In the genomic region with DNA sequence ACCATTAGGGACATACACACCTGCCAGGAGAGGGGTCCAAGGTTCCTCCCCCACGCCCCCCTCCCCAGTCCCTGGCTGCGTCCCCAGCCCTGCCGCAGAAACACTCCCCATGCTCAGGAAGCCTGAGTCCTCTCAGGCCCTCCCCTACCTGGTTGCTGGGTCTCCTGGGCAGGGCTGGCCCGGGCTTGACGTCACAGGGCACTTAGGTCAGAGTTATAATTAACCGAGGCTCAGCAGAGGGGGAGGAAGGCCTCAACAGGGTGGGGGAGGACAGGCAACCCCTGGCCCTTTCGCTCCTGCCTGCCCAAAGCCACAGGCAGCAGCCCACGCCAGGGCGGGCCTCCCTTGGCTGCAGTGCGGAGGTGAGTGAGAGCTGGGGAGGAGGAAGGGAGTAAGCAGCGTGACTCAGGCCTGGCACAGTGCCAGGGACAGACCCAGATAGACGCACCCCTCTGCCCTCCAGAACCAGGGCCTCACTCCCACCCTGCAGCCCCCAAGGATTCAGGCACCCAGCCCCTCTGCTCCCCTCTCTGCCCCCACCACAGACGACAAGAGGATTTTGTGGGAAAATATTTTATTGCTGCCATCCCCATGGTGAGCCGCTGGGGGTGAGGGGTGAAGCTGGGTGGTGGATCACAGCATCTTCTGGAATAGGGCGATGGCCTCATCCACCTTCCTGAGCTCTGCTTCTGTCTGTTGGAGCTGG, we compare ENCODE assay signal across 9 cellular contexts. TPM values are rescaled to one million over a fixed set of nuclear protein-coding genes. Genes with fewer than 3 reads are reported as not detected.
DNase-seq lines count a peak whose midpoint lies in the region; ATAC-seq and TF ChIP-seq lines count a peak whose summit lies in the region.
"Had no signal": no experiment of that assay in that cellular context is flagged by ENCODE, and none has a peak within 500 bp of the region (broad histone marks: within the 10 kb centered on the region; RNA-seq: fewer than 3 reads in every experiment).

A gene with protein sequence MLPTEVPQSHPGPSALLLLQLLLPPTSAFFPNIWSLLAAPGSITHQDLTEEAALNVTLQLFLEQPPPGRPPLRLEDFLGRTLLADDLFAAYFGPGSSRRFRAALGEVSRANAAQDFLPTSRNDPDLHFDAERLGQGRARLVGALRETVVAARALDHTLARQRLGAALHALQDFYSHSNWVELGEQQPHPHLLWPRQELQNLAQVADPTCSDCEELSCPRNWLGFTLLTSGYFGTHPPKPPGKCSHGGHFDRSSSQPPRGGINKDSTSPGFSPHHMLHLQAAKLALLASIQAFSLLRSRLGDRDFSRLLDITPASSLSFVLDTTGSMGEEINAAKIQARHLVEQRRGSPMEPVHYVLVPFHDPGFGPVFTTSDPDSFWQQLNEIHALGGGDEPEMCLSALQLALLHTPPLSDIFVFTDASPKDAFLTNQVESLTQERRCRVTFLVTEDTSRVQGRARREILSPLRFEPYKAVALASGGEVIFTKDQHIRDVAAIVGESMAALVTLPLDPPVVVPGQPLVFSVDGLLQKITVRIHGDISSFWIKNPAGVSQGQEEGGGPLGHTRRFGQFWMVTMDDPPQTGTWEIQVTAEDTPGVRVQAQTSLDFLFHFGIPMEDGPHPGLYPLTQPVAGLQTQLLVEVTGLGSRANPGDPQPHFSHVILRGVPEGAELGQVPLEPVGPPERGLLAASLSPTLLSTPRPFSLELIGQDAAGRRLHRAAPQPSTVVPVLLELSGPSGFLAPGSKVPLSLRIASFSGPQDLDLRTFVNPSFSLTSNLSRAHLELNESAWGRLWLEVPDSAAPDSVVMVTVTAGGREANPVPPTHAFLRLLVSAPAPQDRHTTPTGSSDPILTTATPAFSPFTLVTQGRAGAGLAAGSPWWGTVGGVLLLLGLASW (minus strand): TSS at position 368 of the 706 bp plus-strand sequence. CDS start 549 bp downstream, outside the sequence.

- no peak for TF ChIP-seq CTCF in BE2C (IDR thresholded peaks at IDR 0.05; ENCODE audit: low read depth, low read length)
- TF ChIP-seq CTCF in RWPE2 (IDR thresholded peaks at IDR 0.05; ENCODE audit: poor library complexity, severe bottlenecking) = no peak
- TF ChIP-seq CTCF in foreskin keratinocyte (conservative IDR thresholded peaks at IDR 0.05) = no peak
- TF ChIP-seq CTCF in progenitor cell of endocrine pancreas (IDR thresholded peaks at IDR 0.05; ENCODE audit: unreplicated experiment) = no peak

- peak within 1 kb of the TSS; percentile 38 for H3K4me3 Mint-ChIP-seq in progenitor cell of endocrine pancreas (ENCODE audit: low read depth)

- peak within 1 kb of the TSS; percentile 89 for H3K27ac Mint-ChIP-seq in progenitor cell of endocrine pancreas

- H3K4me1 ChIP-seq in BE2C = peaks cover 10% of the 10 kb centered on the region
- H3K4me1 ChIP-seq in RWPE2 (ENCODE audit: insufficient read depth, poor library complexity, severe bottlenecking) = peaks cover 19% of the 10 kb centered on the region
- H3K4me1 ChIP-seq in foreskin keratinocyte = peaks cover 5% of the 10 kb centered on the region
- H3K4me1 ChIP-seq in aorta (ENCODE audit: control insufficient read depth in 1 of 2, insufficient read depth in 2 of 2, low read length in 2 of 2) = no peaks in the 10 kb centered on the region

- peaks cover 41% of the 10 kb centered on the region for H3K36me3 ChIP-seq in BE2C
- peaks cover 22% of the 10 kb centered on the region for H3K36me3 ChIP-seq in RWPE2 (ENCODE audit: low read depth)
- H3K36me3 ChIP-seq in aorta (ENCODE audit: control insufficient read depth in 1 of 2, insufficient read depth in 2 of 2, low read length in 1 of 2) = peaks cover 0 to 2% of the 10 kb centered on the region in 2 donors

- DNase-seq in BE2C = peak; percentile 68
- DNase-seq in HuH-7 (ENCODE audit: low spot score) = peak; percentile 78
- DNase-seq in RWPE2 (ENCODE audit: low spot score) = peak; percentile 94
- peak; percentile 71 for DNase-seq in activated T-helper 9 cell treated with anti-CD3 and anti-CD28 coated beads, Interleukin-2, amount 50 U/mL, for 16 hours (ENCODE audit: low read depth)
- DNase-seq in foreskin keratinocyte = peak; percentile 64 to 85
- DNase-seq in progenitor cell of endocrine pancreas (ENCODE audit: low spot score, unreplicated experiment) = peak; percentile 46
- peak; percentile 70 to 88 for DNase-seq in aorta

- H3K27me3 Mint-ChIP-seq in progenitor cell of endocrine pancreas = no peaks in the 10 kb centered on the region

- peaks cover 12% of the 10 kb centered on the region for H3K4me1 Mint-ChIP-seq in progenitor cell of endocrine pancreas (ENCODE audit: low read depth)

- peaks cover 3% of the 10 kb centered on the region for H3K36me3 Mint-ChIP-seq in progenitor cell of endocrine pancreas (ENCODE audit: insufficient read depth)

- no peaks in the 10 kb centered on the region for H3K9me3 Mint-ChIP-seq in progenitor cell of endocrine pancreas (ENCODE audit: low read depth)

- intact Hi-C loops in aorta (cut with DNase I) = no loop called here

- H3K4me3 ChIP-seq in BE2C (ENCODE audit: low read depth, low read length) = peak within 1 kb of the TSS; percentile 35
- peak within 1 kb of the TSS; percentile 0 for H3K4me3 ChIP-seq in RWPE2 (ENCODE audit: severe bottlenecking)
- H3K4me3 ChIP-seq in aorta (ENCODE audit: low read length in 2 of 2) = no peak within 1 kb of the TSS

- no peaks in the 10 kb centered on the region for H3K9me3 ChIP-seq in BE2C
- no peaks in the 10 kb centered on the region for H3K9me3 ChIP-seq in RWPE2 (ENCODE audit: severe bottlenecking)
- H3K9me3 ChIP-seq in aorta (ENCODE audit: control insufficient read depth, low read length) = no peaks in the 10 kb centered on the region

- WGBS in aorta, 2 donors = 14 to 16% methylated on average over 15 of the region's 15 CpGs

- H3K27ac ChIP-seq in RWPE2 (ENCODE audit: poor library complexity, severe bottlenecking) (peak within 1 kb of the TSS; percentile 73), foreskin keratinocyte (peak within 1 kb of the TSS; percentile 59), aorta (ENCODE audit: low read depth in 1 of 2, low read length in 2 of 2) (no peak within 1 kb of the TSS)

- ATAC-seq in GM19463 (IDR thresholded peaks at IDR 0.05; ENCODE audit: unreplicated experiment) (peak; percentile 90), RWPE2 (ENCODE audit: low read depth) (peak; percentile 92), foreskin keratinocyte (peak; percentile 76), aorta (ENCODE audit: low FRiP score) (peak; percentile 44)

- H3K27me3 ChIP-seq in BE2C (no peaks in the 10 kb centered on the region), RWPE2 (ENCODE audit: insufficient read depth, poor library complexity, severe bottlenecking) (no peaks in the 10 kb centered on the region), foreskin keratinocyte (no peaks in the 10 kb centered on the region), aorta (ENCODE audit: control insufficient read depth in 1 of 2, insufficient read depth in 2 of 2, low read length in 1 of 2) (no peaks in the 10 kb centered on the region)

RNA-seq across cellular contexts. Expression of the gene that starts here (rescaled TPM):
- 1.1 TPM for polyA plus RNA-seq in BE2C (2012; ENCODE audit: insufficient read depth, insufficient read length, low read depth)
- total RNA-seq in foreskin keratinocyte (0.34 and 0.46 TPM in 2 replicates), progenitor cell of endocrine pancreas (9.5 and 11.6 TPM in 2 replicates), aorta (1 to 10 TPM in 1 of 2 donors, under 1 TPM in 1; 0.58 to 1.3 TPM)
- polyA plus RNA-seq in foreskin keratinocyte (0.25 and 0.38 TPM in 2 replicates), aorta (under 1 TPM in 1 of 2 donors, not detected in 1; 0.23 TPM)
- total RNA-seq: subcutaneous adipose tissue had no signal

Comparison
In these comparisons a context has a peak if more than half of its experiments do, and no peak if none do; other contexts are left out.
1. Peak in DNase-seq, ATAC-seq and H3K27ac ChIP-seq in foreskin keratinocyte; RNA of the gene not detected or under 1 TPM.
2. H3K4me3 ChIP-seq: peak in BE2C (single experiment) and RWPE2 (single experiment); none in aorta (0 of 2).
3. Peak in every context shown above with its lines, with median percentiles within 50 percentile points of each other: DNase-seq and ATAC-seq.